ENCODE assay signal across 8 cellular contexts in genomic region chr19:19203012-19203856, GRCh38.
A peak's percentile ranks its signal among the peaks of the same experiment; 100 is the strongest.
DNase-seq lines count a peak whose midpoint lies in the region; ATAC-seq and TF ChIP-seq lines count a peak whose summit lies in the region.

A gene with protein sequence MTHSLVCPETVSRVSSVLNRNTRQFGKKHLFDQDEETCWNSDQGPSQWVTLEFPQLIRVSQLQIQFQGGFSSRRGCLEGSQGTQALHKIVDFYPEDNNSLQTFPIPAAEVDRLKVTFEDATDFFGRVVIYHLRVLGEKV (minus strand): TSS chr19:19203414. CDS start chr19:19203060, 354 bp downstream.

- TF ChIP-seq CTCF in 22Rv1 (IDR thresholded peaks at IDR 0.05): no peak

- peak; percentile 59 for ATAC-seq in HG03139 (IDR thresholded peaks at IDR 0.05; ENCODE audit: unreplicated experiment)

- H3K27ac ChIP-seq in 22Rv1: peak within 1 kb of the TSS; percentile 92

- peak; percentile 55 for TF ChIP-seq POLR2A in GM18526 (IDR thresholded peaks at IDR 0.05; ENCODE audit: extremely low read depth, insufficient read length)

- DNase-seq in NCI-H510A (lab: John Stamatoyannopoulos, UW) (peak; percentile 68), cerebellar cortex (ENCODE audit: low spot score) (peak; percentile 94), islet precursor cell (peak; percentile 92)
- DNase-seq in activated CD4-positive, CD25-positive, alpha-beta regulatory T cell treated with anti-CD3 and anti-CD28 coated beads, Interleukin-2, amount 50 U/mL, for 72 hours: peak; percentile 94
- peak; percentile 92 for DNase-seq in stimulated activated CD4-positive, alpha-beta T cell treated with anti-CD3 and anti-CD28 coated beads, Interleukin-12 subunit alpha, Interleukin-12 subunit beta, amount 100 ng/mL, for 4 hours

Comparison
In these comparisons a context has a peak if more than half of its experiments do, and no peak if none do; other contexts are left out.
1. Peak in every context shown above with its lines: DNase-seq, ATAC-seq and H3K27ac ChIP-seq.